In genomic region chr16:57314161-57314785, GRCh38 we compare ENCODE assay signal across 11 cellular contexts. TPM values are rescaled to one million over a fixed set of nuclear protein-coding genes. Genes with fewer than 3 reads are reported as not detected.
A peak's percentile ranks its signal among the peaks of the same experiment; 100 is the strongest.
DNase-seq lines count a peak whose midpoint lies in the region; ATAC-seq lines count a peak whose summit lies in the region.
"Had no signal": no experiment of that assay in that cellular context is flagged by ENCODE, and none has a peak within 500 bp of the region (broad histone marks: within the 10 kb centered on the region; RNA-seq: fewer than 3 reads in every experiment).

No MANE protein-coding gene starts in this region.

- no peaks in the 10 kb centered on the region for H3K27me3 Mint-ChIP-seq in activated CD8-positive, alpha-beta T cell treated with anti-CD3 and anti-CD28 coated beads, Interleukin-2, amount 10 ng/mL, durations not matched to agents 7 days and 5 days (ENCODE audit: low read depth)

- peak overlapping the region; percentile 72 for H3K27ac Mint-ChIP-seq in activated CD8-positive, alpha-beta T cell treated with anti-CD3 and anti-CD28 coated beads, Interleukin-2, amount 10 ng/mL, durations not matched to agents 7 days and 5 days

- peaks cover 25% of the 10 kb centered on the region for H3K4me1 Mint-ChIP-seq in activated CD8-positive, alpha-beta T cell treated with anti-CD3 and anti-CD28 coated beads, Interleukin-2, amount 10 ng/mL, durations not matched to agents 7 days and 5 days (ENCODE audit: low read depth)

- POLR2A ChIA-PET in activated CD8-positive, alpha-beta T cell treated with anti-CD3 and anti-CD28 coated beads, Interleukin-2, amount 10 ng/mL, durations not matched to agents 7 days and 5 days (lab: Charles Lee): interaction anchor here (0.6 kb wide), 1 partner anchor 396 kb away, joined by 3 read pairs; no protein-coding TSS in a partner anchor

- peak; percentile 10 for DNase-seq in stimulated activated CD4-positive, alpha-beta T cell treated with anti-CD3 and anti-CD28 coated beads, Interleukin-15, amount 100 ng/mL, for 24 hours
- no peak for DNase-seq in stimulated activated CD4-positive, alpha-beta T cell treated with anti-CD3 and anti-CD28 coated beads, Interleukin-2, amount 100 ng/mL, for 48 hours
- DNase-seq in activated CD8-positive, alpha-beta T cell treated with anti-CD3 and anti-CD28 coated beads, Interleukin-2, amount 10 ng/mL, durations not matched to agents 7 days and 5 days: no peak
- no peak for DNase-seq in left colon
- no peak for DNase-seq in activated gamma-delta T cell (lab: John Stamatoyannopoulos, UW)
- DNase-seq in activated CD4-positive, CD25-positive, alpha-beta regulatory T cell treated with anti-CD3 and anti-CD28 coated beads, Interleukin-2, amount 50 U/mL, for 72 hours: no peak
- DNase-seq: midbrain had no signal

- CTCF ChIA-PET in activated CD8-positive, alpha-beta T cell treated with anti-CD3 and anti-CD28 coated beads, Interleukin-2, amount 10 ng/mL, durations not matched to agents 7 days and 5 days (lab: Charles Lee): interaction anchor here (0.9 to 3.7 kb wide), 3 partner anchors 11 to 104 kb away, joined by 6 to 29 read pairs (median 6); no protein-coding TSS in a partner anchor

- intact Hi-C loops in left colon (cut with DNase I, micrococcal nuclease): no loop called here

- H3K9me3 Mint-ChIP-seq in activated CD8-positive, alpha-beta T cell treated with anti-CD3 and anti-CD28 coated beads, Interleukin-2, amount 10 ng/mL, durations not matched to agents 7 days and 5 days (ENCODE audit: insufficient read depth): no peaks in the 10 kb centered on the region

- no peak overlapping the region for H3K4me3 Mint-ChIP-seq in activated CD8-positive, alpha-beta T cell treated with anti-CD3 and anti-CD28 coated beads, Interleukin-2, amount 10 ng/mL, durations not matched to agents 7 days and 5 days

- no peaks in the 10 kb centered on the region for H3K36me3 Mint-ChIP-seq in activated CD8-positive, alpha-beta T cell treated with anti-CD3 and anti-CD28 coated beads, Interleukin-2, amount 10 ng/mL, durations not matched to agents 7 days and 5 days (ENCODE audit: low read depth)

- ATAC-seq in activated CD8-positive, alpha-beta T cell treated with anti-CD3 and anti-CD28 coated beads, Interleukin-2, amount 10 ng/mL, durations not matched to agents 7 days and 5 days: peak; percentile 50
- ATAC-seq in left colon (peak; percentile 37), GM21528 (IDR thresholded peaks at IDR 0.05; ENCODE audit: low FRiP score, unreplicated experiment) (no peak), HG03469 (IDR thresholded peaks at IDR 0.05; ENCODE audit: unreplicated experiment) (no peak)
- ATAC-seq: Right ventricle myocardium inferior, sciatic nerve had no signal

RNA-seq across cellular contexts. Expression of gene PLLP, which starts 29.8 kb away (rescaled TPM):
- under 1 TPM; 0.18 to 0.37 TPM for total RNA-seq in activated CD8-positive, alpha-beta T cell treated with anti-CD3 and anti-CD28 coated beads, Interleukin-2, amount 10 ng/mL, durations not matched to agents 7 days and 5 days
- 10 to 100 TPM; 15.8 to 18.1 TPM for total RNA-seq in left colon

RNA-seq across cellular contexts. Expression of gene CCL22, which starts 44.3 kb away (rescaled TPM):
- total RNA-seq in activated CD8-positive, alpha-beta T cell treated with anti-CD3 and anti-CD28 coated beads, Interleukin-2, amount 10 ng/mL, durations not matched to agents 7 days and 5 days: under 1 TPM; 0.97 to 0.99 TPM
- total RNA-seq in left colon: under 1 TPM in 1 of 2 donors, not detected in 1; 0.45 TPM
- total RNA-seq: Right ventricle myocardium inferior had no signal

RNA-seq across cellular contexts. Expression of gene CX3CL1, which starts 58.0 kb away (rescaled TPM):
- not detected for total RNA-seq in activated CD8-positive, alpha-beta T cell treated with anti-CD3 and anti-CD28 coated beads, Interleukin-2, amount 10 ng/mL, durations not matched to agents 7 days and 5 days
- 1 to 10 TPM; 2.9 to 4.7 TPM for total RNA-seq in left colon

Comparison
In these comparisons a context has a peak if more than half of its experiments do, and no peak if none do; other contexts are left out.
1. ATAC-seq: peak in activated CD8-positive, alpha-beta T cell treated with anti-CD3 and anti-CD28 coated beads, Interleukin-2, amount 10 ng/mL, durations not matched to agents 7 days and 5 days (single experiment) and left colon (single experiment); none in GM21528 (single experiment) and HG03469 (single experiment).
2. RNA of gene PLLP, which starts 29.8 kb away (total RNA-seq): 15.8 to 18.1 TPM in left colon; 0.18 to 0.37 TPM in activated CD8-positive, alpha-beta T cell treated with anti-CD3 and anti-CD28 coated beads, Interleukin-2, amount 10 ng/mL, durations not matched to agents 7 days and 5 days; every median in the first group is over 10 times any median in the second.